Comparison of ENCODE assay signal across 16 cellular contexts in genomic region chr10:73584737-73585136, GRCh38. TPM values are rescaled to one million over a fixed set of nuclear protein-coding genes. Genes with fewer than 3 reads are reported as not detected.
DNase-seq lines count a peak whose midpoint lies in the region; ATAC-seq and TF ChIP-seq lines count a peak whose summit lies in the region.
"Had no signal": no experiment of that assay in that cellular context is flagged by ENCODE, and none has a peak within 500 bp of the region (broad histone marks: within the 10 kb centered on the region; RNA-seq: fewer than 3 reads in every experiment).

No MANE protein-coding gene starts in this region.

- H3K4me1 Mint-ChIP-seq in type B pancreatic cell (ENCODE audit: unreplicated experiment): peaks cover 25% of the 10 kb centered on the region
- peaks cover 2% of the 10 kb centered on the region for H3K4me1 Mint-ChIP-seq in activated T-helper 2 cell treated with anti-CD3 and anti-CD28 coated beads, Interferon-gamma antibody, Interleukin-2, Interleukin-4, amounts not matched to agents 10 μg/mL and 5 μg/mL and 100 μg/mL, durations not matched to agents 14 hours and 24 hours and 36 hours (ENCODE audit: low read depth)
- H3K4me1 Mint-ChIP-seq: central memory CD8-positive, alpha-beta T cell had no signal

- peaks cover 21% of the 10 kb centered on the region for H3K36me3 Mint-ChIP-seq in type B pancreatic cell
- no peaks in the 10 kb centered on the region for H3K36me3 Mint-ChIP-seq in activated T-helper 2 cell treated with anti-CD3 and anti-CD28 coated beads, Interferon-gamma antibody, Interleukin-2, Interleukin-4, amounts not matched to agents 10 μg/mL and 5 μg/mL and 100 μg/mL, durations not matched to agents 14 hours and 24 hours and 36 hours (ENCODE audit: low read depth)

- ATAC-seq in Right ventricle myocardium inferior (no peak), gastroesophageal sphincter (no peak), GM18502 (IDR thresholded peaks at IDR 0.05; ENCODE audit: poor library complexity, unreplicated experiment) (no peak)
- ATAC-seq: A549 had no signal

- TF ChIP-seq POLR2A in gastroesophageal sphincter (IDR thresholded peaks at IDR 0.05) (no peak), lower leg skin (IDR thresholded peaks at IDR 0.05) (no peak)

- intact Hi-C loops in left ventricle myocardium inferior (cut with micrococcal nuclease): no loop called here
- intact Hi-C loops in Right ventricle myocardium inferior (cut with DNase I): no loop called here
- intact Hi-C loops in lower leg skin (cut with DNase I; ENCODE audit: low total_unique reads): no loop called here
- intact Hi-C loops in activated T-helper 2 cell treated with anti-CD3 and anti-CD28 coated beads, Interferon-gamma antibody, Interleukin-2, Interleukin-4, amounts not matched to agents 10 μg/mL and 5 μg/mL and 100 μg/mL, durations not matched to agents 14 hours and 24 hours and 36 hours (cut with micrococcal nuclease): no loop called here

- H3K9me3 Mint-ChIP-seq in type B pancreatic cell: peaks cover 5% of the 10 kb centered on the region
- no peaks in the 10 kb centered on the region for H3K9me3 Mint-ChIP-seq in activated T-helper 2 cell treated with anti-CD3 and anti-CD28 coated beads, Interferon-gamma antibody, Interleukin-2, Interleukin-4, amounts not matched to agents 10 μg/mL and 5 μg/mL and 100 μg/mL, durations not matched to agents 14 hours and 24 hours and 36 hours
- H3K9me3 Mint-ChIP-seq: activated naive CD4-positive, alpha-beta T cell treated with anti-CD3 and anti-CD28 coated beads, Interleukin-2, amount 50 U/mL, for 24 hours; central memory CD8-positive, alpha-beta T cell had no signal

- H3K4me1 ChIP-seq in left ventricle myocardium inferior (peaks cover 49% of the 10 kb centered on the region), gastroesophageal sphincter (peaks cover 0 to 46% (median 0%) of the 10 kb centered on the region in 3 donors)

- 96 to 100% methylated on average over 2 of the region's 2 CpGs for WGBS in gastroesophageal sphincter (ENCODE audit: low coverage in 1 of 2), 2 donors
- 95 to 96% methylated on average over 2 of the region's 2 CpGs for WGBS in lower leg skin, 2 donors

- H3K27ac ChIP-seq in left ventricle myocardium inferior (replicated peaks): peak overlapping the region; percentile 12
- peak overlapping the region in 3 of 4 donors; percentile 20 to 69 (median 44) for H3K27ac ChIP-seq in gastroesophageal sphincter
- H3K27ac ChIP-seq: A549, skin epidermis had no signal

- no peak overlapping the region for H3K4me3 ChIP-seq in left ventricle myocardium inferior
- H3K4me3 ChIP-seq in gastroesophageal sphincter: no peak overlapping the region
- no peak overlapping the region for H3K4me3 ChIP-seq in lower leg skin (ENCODE audit: low read depth, poor library complexity, severe bottlenecking)
- H3K4me3 ChIP-seq: A549, skin epidermis had no signal

- no peak overlapping the region for H3K4me3 Mint-ChIP-seq in type B pancreatic cell
- H3K4me3 Mint-ChIP-seq in activated T-helper 2 cell treated with anti-CD3 and anti-CD28 coated beads, Interferon-gamma antibody, Interleukin-2, Interleukin-4, amounts not matched to agents 10 μg/mL and 5 μg/mL and 100 μg/mL, durations not matched to agents 14 hours and 24 hours and 36 hours (ENCODE audit: low read depth): no peak overlapping the region
- H3K4me3 Mint-ChIP-seq: activated naive CD4-positive, alpha-beta T cell treated with anti-CD3 and anti-CD28 coated beads, Interleukin-2, amount 50 U/mL, for 24 hours; central memory CD8-positive, alpha-beta T cell had no signal

- no peaks in the 10 kb centered on the region for H3K27me3 ChIP-seq in left ventricle myocardium inferior (ENCODE audit: low read depth)
- H3K27me3 ChIP-seq in gastroesophageal sphincter: no peaks in the 10 kb centered on the region

- TF ChIP-seq CTCF in left ventricle myocardium inferior (IDR thresholded peaks at IDR 0.05; ENCODE audit: borderline replicate concordance): no peak
- no peak for TF ChIP-seq CTCF in gastroesophageal sphincter (IDR thresholded peaks at IDR 0.05)
- no peak for TF ChIP-seq CTCF in type B pancreatic cell (conservative IDR thresholded peaks at IDR 0.05)
- no peak for TF ChIP-seq CTCF in lower leg skin (IDR thresholded peaks at IDR 0.05)

- H3K9me3 ChIP-seq in left ventricle myocardium inferior (replicated peaks) (no peaks in the 10 kb centered on the region), gastroesophageal sphincter (no peaks in the 10 kb centered on the region)

- TF ChIP-seq EP300 in gastroesophageal sphincter (IDR thresholded peaks at IDR 0.05): no peak

- H3K36me3 ChIP-seq in left ventricle myocardium inferior (no peaks in the 10 kb centered on the region), gastroesophageal sphincter (no peaks in the 10 kb centered on the region)

- H3K27ac Mint-ChIP-seq in type B pancreatic cell: peak overlapping the region; percentile 28
- no peak overlapping the region for H3K27ac Mint-ChIP-seq in activated T-helper 2 cell treated with anti-CD3 and anti-CD28 coated beads, Interferon-gamma antibody, Interleukin-2, Interleukin-4, amounts not matched to agents 10 μg/mL and 5 μg/mL and 100 μg/mL, durations not matched to agents 14 hours and 24 hours and 36 hours
- H3K27ac Mint-ChIP-seq: activated naive CD4-positive, alpha-beta T cell treated with anti-CD3 and anti-CD28 coated beads, Interleukin-2, amount 50 U/mL, for 24 hours had no signal

- no peak for DNase-seq in left ventricle myocardium inferior
- no peak for DNase-seq in Right ventricle myocardium inferior (ENCODE audit: missing footprints)
- DNase-seq in OCI-M1 (lab: John Stamatoyannopoulos, UW): peak; percentile 26
- no peak for DNase-seq in type B pancreatic cell (ENCODE audit: extremely low spot score, unreplicated experiment)
- no peak for DNase-seq in lower leg skin (ENCODE audit: low spot score in 2 of 2)
- DNase-seq in activated T-helper 2 cell treated with anti-CD3 and anti-CD28 coated beads, Interferon-gamma antibody, Interleukin-2, Interleukin-4, amounts not matched to agents 10 μg/mL and 5 μg/mL and 100 μg/mL, durations not matched to agents 14 hours and 24 hours and 36 hours (ENCODE audit: low spot score): no peak
- DNase-seq: activated CD8-positive, alpha-beta memory T cell treated with anti-CD3 and anti-CD28 coated beads, Interleukin-2, amount 50 U/mL, for 48 hours; Calu3; NCI-H1092 had no signal

- H3K27me3 Mint-ChIP-seq in type B pancreatic cell: peaks cover 7% of the 10 kb centered on the region
- H3K27me3 Mint-ChIP-seq in activated T-helper 2 cell treated with anti-CD3 and anti-CD28 coated beads, Interferon-gamma antibody, Interleukin-2, Interleukin-4, amounts not matched to agents 10 μg/mL and 5 μg/mL and 100 μg/mL, durations not matched to agents 14 hours and 24 hours and 36 hours (ENCODE audit: low read depth): peaks cover 9% of the 10 kb centered on the region
- H3K27me3 Mint-ChIP-seq: activated naive CD4-positive, alpha-beta T cell treated with anti-CD3 and anti-CD28 coated beads, Interleukin-2, amount 50 U/mL, for 24 hours; central memory CD8-positive, alpha-beta T cell had no signal

RNA-seq across cellular contexts. Expression of gene USP54, which starts 6.4 kb away (rescaled TPM):
- total RNA-seq in left ventricle myocardium inferior: 19.6 TPM
- total RNA-seq in Right ventricle myocardium inferior: 29.7 TPM
- 100 to 1,000 TPM in 1 of 4 donors, 10 to 100 TPM in 3; 27.1 to 106 (median 53.8) TPM for total RNA-seq in gastroesophageal sphincter
- total RNA-seq in type B pancreatic cell (ENCODE audit: low replicate concordance): 45.5 and 54.5 TPM in 2 replicates
- total RNA-seq in lower leg skin: 10 to 100 TPM; 54.0 to 83.5 (median 65.8) TPM
- total RNA-seq in activated T-helper 2 cell treated with anti-CD3 and anti-CD28 coated beads, Interferon-gamma antibody, Interleukin-2, Interleukin-4, amounts not matched to agents 10 μg/mL and 5 μg/mL and 100 μg/mL, durations not matched to agents 14 hours and 24 hours and 36 hours: 5.4 and 5.7 TPM in 2 replicates

RNA-seq across cellular contexts. Expression of gene MYOZ1, which starts 56.5 kb away (rescaled TPM):
- total RNA-seq in left ventricle myocardium inferior (4.8 TPM), Right ventricle myocardium inferior (0.51 TPM), gastroesophageal sphincter (not detected), type B pancreatic cell (ENCODE audit: low replicate concordance) (0.36 and 0.82 TPM in 2 replicates), lower leg skin (1 to 10 TPM in 1 of 4 donors, under 1 TPM in 2, not detected in 1; 0.27 to 1.4 (median 0.78) TPM)
- total RNA-seq in activated T-helper 2 cell treated with anti-CD3 and anti-CD28 coated beads, Interferon-gamma antibody, Interleukin-2, Interleukin-4, amounts not matched to agents 10 μg/mL and 5 μg/mL and 100 μg/mL, durations not matched to agents 14 hours and 24 hours and 36 hours: not detected in 2 replicates
- total RNA-seq: Calu3, lung microvascular endothelial cell had no signal
